12 cellular contexts compared by ENCODE assay signal in the genomic region with DNA sequence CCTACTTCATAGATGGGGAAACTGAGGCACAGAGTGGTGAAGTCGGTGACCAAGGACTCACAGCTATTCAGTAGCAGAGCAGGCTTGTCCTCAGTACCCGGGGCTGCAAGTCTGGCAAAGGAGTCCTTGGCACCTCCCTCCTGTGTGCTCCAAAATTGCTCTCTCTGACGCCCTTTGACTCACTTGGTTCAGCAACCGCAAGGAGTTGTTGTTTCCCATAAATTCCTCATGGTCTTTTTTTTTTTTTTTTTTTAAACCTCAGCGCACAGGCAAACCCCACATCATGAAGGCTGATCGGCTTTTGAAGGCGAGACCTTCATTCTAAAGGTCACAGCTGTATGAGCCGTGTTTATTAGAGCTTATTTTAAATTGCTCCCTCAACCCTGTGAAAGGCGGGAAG.
DNase-seq lines count a peak whose midpoint lies in the region; ATAC-seq and TF ChIP-seq lines count a peak whose summit lies in the region.
"Had no signal": no experiment of that assay in that cellular context is flagged by ENCODE, and none has a peak within 500 bp of the region (broad histone marks: within the 10 kb centered on the region; RNA-seq: fewer than 3 reads in every experiment).

No MANE protein-coding gene starts in this region.

- H3K4me3 ChIP-seq in fibroblast of villous mesenchyme (ENCODE audit: low read depth, low read length) = no peak overlapping the region
- no peak overlapping the region for H3K4me3 ChIP-seq in skin epidermis
- H3K4me3 ChIP-seq: heart right ventricle had no signal

- peak; percentile 44 for DNase-seq in GOT3 (lab: John Stamatoyannopoulos, UW)
- peak; percentile 70 for DNase-seq in T1000 (lab: John Stamatoyannopoulos, UW)
- peak; percentile 98 for DNase-seq in fibroblast of villous mesenchyme (ENCODE audit: low read depth)
- DNase-seq in NCI-H2081 treated with DMSO at 0.1 percent for 48 hours (lab: John Stamatoyannopoulos, UW) = no peak
- DNase-seq in epidermal melanocyte (ENCODE audit: insufficient read length, low spot score) = no peak
- DNase-seq in RKO (ENCODE audit: low spot score) = no peak
- DNase-seq: heart right ventricle; SHP77 treated with DMSO at 0.1 percent for 48 hours; stimulated activated CD4-positive, alpha-beta T cell treated with anti-CD3 and anti-CD28 coated beads, Interleukin-12 subunit alpha, Interleukin-12 subunit beta, amount 100 ng/mL, for 4 hours had no signal

- TF ChIP-seq CTCF in fibroblast of villous mesenchyme (IDR thresholded peaks at IDR 0.05; ENCODE audit: insufficient read depth, low read depth, low read length) = no peak

- no peak for ATAC-seq in GM18502 (IDR thresholded peaks at IDR 0.05; ENCODE audit: poor library complexity, unreplicated experiment)
- ATAC-seq: activated CD4-positive, CD25-positive, alpha-beta regulatory T cell treated with anti-CD3 and anti-CD28 coated beads, Interleukin-2, amount 50 U/mL, for 24 hours had no signal

- peak overlapping the region in 20 of 21 experiments; percentile 18 to 86 (median 74) for H3K27ac ChIP-seq in skin epidermis

Comparison
In these comparisons a context has a peak if more than half of its experiments do, and no peak if none do; other contexts are left out.
1. DNase-seq: peak in GOT3 (single experiment), T1000 (single experiment) and fibroblast of villous mesenchyme (single experiment); none in NCI-H2081 treated with DMSO at 0.1 percent for 48 hours (single experiment), epidermal melanocyte (single experiment) and RKO (single experiment).